ENCODE assay signal across 7 cellular contexts in the genomic region with DNA sequence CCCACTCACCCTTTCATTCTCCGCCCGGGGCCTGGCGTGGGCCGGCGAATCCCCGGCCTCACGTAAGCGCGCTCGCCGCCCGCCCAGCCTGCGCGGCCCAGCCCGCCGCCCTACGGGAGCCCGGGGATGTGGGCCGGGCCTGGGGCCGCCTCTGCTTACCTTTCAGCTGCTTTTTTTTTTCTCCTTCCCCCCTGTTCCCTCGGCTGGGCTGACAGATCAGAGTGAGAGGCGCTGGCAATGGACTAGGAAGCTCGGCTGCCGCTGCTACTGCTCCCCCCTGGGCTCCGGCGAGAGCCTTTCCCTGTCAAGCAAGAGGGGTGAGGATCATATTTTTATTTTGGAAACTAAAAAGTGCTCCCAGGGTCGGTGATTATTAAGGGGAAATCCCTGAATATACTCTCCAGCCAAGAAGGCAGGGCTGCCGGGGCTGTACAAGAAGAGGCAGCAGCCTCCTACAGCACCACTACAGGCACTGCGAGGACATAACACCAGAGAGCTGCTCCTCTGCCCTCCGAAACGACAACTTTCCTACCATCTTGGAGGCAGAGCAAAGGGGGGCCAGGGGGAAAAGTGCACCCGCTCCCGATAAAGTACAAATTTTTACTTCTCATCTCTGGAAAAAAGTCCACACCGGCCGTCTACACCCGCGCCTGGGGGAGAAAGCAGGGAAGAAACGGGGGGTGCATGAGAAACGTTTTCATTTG. TPM values are rescaled to one million over a fixed set of nuclear protein-coding genes. Genes with fewer than 3 reads are reported as not detected.
DNase-seq lines count a peak whose midpoint lies in the region; ATAC-seq, FAIRE-seq and TF ChIP-seq lines count a peak whose summit lies in the region.

A gene with protein sequence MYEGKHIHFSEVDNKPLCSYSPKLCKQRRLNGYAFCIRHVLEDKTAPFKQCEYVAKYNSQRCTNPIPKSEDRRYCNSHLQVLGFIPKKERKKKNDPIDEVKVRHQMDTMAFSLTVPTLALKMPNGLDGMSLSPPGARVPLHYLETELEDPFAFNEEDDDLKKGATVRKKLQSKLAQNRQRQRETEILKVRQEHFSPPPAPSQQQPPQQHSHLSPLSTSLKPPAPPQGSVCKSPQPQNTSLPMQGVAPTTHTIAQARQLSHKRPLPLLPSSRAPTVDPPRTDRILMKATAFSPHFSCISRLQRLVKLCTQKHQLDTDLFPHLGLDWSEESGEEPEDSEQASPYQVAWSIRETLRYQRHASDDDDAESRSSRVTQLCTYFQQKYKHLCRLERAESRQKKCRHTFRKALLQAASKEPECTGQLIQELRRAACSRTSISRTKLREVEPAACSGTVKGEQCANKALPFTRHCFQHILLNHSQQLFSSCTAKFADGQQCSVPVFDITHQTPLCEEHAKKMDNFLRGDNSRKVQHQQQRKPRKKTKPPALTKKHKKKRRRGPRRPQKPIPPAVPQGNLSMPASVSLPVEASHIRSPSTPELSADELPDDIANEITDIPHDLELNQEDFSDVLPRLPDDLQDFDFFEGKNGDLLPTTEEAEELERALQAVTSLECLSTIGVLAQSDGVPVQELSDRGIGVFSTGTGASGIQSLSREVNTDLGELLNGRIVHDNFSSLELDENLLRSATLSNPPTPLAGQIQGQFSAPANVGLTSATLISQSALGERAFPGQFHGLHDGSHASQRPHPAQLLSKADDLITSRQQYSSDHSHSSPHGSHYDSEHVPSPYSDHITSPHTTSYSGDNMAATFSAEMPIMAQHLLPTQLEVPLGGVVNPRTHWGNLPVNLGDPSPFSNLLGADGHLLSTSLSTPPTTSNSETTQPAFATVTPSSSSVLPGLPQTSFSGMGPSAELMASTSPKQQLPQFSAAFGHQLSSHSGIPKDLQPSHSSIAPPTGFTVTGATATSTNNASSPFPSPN (minus strand): TSS at position 433 of the 704 bp plus-strand sequence. CDS start 23,158 bp downstream, outside the sequence.

- H3K27ac Mint-ChIP-seq in T-helper 2 cell treated with Interferon-gamma antibody and Interleukin-4, amounts not matched to agents 5 μg/mL and 100 μg/mL, for 36 hours = peak within 1 kb of the TSS; percentile 99
- peak within 1 kb of the TSS; percentile 98 for H3K27ac Mint-ChIP-seq in astrocyte (ENCODE audit: unreplicated experiment)

- peak within 1 kb of the TSS; percentile 100 for H3K9ac ChIP-seq in astrocyte (ENCODE audit: low read length)

- peaks cover 23% of the 10 kb centered on the region for H3K4me1 Mint-ChIP-seq in T-helper 2 cell treated with Interferon-gamma antibody and Interleukin-4, amounts not matched to agents 5 μg/mL and 100 μg/mL, for 36 hours (ENCODE audit: low read depth)
- H3K4me1 Mint-ChIP-seq in astrocyte (ENCODE audit: low read depth, unreplicated experiment) = no peaks in the 10 kb centered on the region

- H3K9me3 ChIP-seq in astrocyte (ENCODE audit: insufficient read depth, low read depth, low read length) = no peaks in the 10 kb centered on the region

- H3K27me3 Mint-ChIP-seq in T-helper 2 cell treated with Interferon-gamma antibody and Interleukin-4, amounts not matched to agents 5 μg/mL and 100 μg/mL, for 36 hours (ENCODE audit: low read depth) = no peaks in the 10 kb centered on the region
- no peaks in the 10 kb centered on the region for H3K27me3 Mint-ChIP-seq in astrocyte (ENCODE audit: low read depth, unreplicated experiment)

- H3K27ac ChIP-seq in astrocyte (ENCODE audit: low read depth, low read length) = peak within 1 kb of the TSS; percentile 97

- intact Hi-C loops in sciatic nerve (cut with DNase I) = no loop called here

- peak within 1 kb of the TSS; percentile 99 for H3K4me3 Mint-ChIP-seq in T-helper 2 cell treated with Interferon-gamma antibody and Interleukin-4, amounts not matched to agents 5 μg/mL and 100 μg/mL, for 36 hours
- peak within 1 kb of the TSS; percentile 99 for H3K4me3 Mint-ChIP-seq in astrocyte (ENCODE audit: unreplicated experiment)

- DNase-seq in NCI-H146 treated with DMSO at 0.1 percent for 48 hours (lab: John Stamatoyannopoulos, UW; ENCODE audit: unreplicated experiment) = peak; percentile 74
- DNase-seq in T-helper 2 cell treated with Interferon-gamma antibody and Interleukin-4, amounts not matched to agents 5 μg/mL and 100 μg/mL, for 36 hours (ENCODE audit: low spot score) = peak; percentile 81
- DNase-seq in astrocyte (ENCODE audit: low read depth) = peak; percentile 76
- peak in 50 of 51 donors; percentile 11 to 93 (median 62) for DNase-seq in hypothalamus (lab: John Stamatoyannopoulos, UW)
- DNase-seq in sciatic nerve (ENCODE audit: low spot score) = peak; percentile 81

- H3K36me3 Mint-ChIP-seq in T-helper 2 cell treated with Interferon-gamma antibody and Interleukin-4, amounts not matched to agents 5 μg/mL and 100 μg/mL, for 36 hours (ENCODE audit: low read depth) = peaks cover 19% of the 10 kb centered on the region
- H3K36me3 Mint-ChIP-seq in astrocyte (ENCODE audit: low read depth, unreplicated experiment) = peaks cover 3% of the 10 kb centered on the region

- H3K36me3 ChIP-seq in astrocyte (ENCODE audit: insufficient read depth, low read length) = peaks cover 2% of the 10 kb centered on the region

- TF ChIP-seq POLR2A in GM15510 (IDR thresholded peaks at IDR 0.05; ENCODE audit: borderline replicate concordance, extremely low read depth, insufficient read length) = peak; percentile 51

- H3K27me3 ChIP-seq in astrocyte (ENCODE audit: insufficient read depth, low read length) = no peaks in the 10 kb centered on the region

- peak; percentile 89 for ATAC-seq in HG02870 (IDR thresholded peaks at IDR 0.05; ENCODE audit: unreplicated experiment)
- ATAC-seq in sciatic nerve = peak; percentile 93

- H4K20me1 ChIP-seq in astrocyte (ENCODE audit: insufficient read depth, low read length) = peaks cover 9% of the 10 kb centered on the region

- H3K4me1 ChIP-seq in astrocyte (ENCODE audit: insufficient read depth, low read length) = peaks cover 8% of the 10 kb centered on the region

- FAIRE-seq in astrocyte (lab: Jason Lieb, UNC) = no peak

- H3K9me3 Mint-ChIP-seq in T-helper 2 cell treated with Interferon-gamma antibody and Interleukin-4, amounts not matched to agents 5 μg/mL and 100 μg/mL, for 36 hours = no peaks in the 10 kb centered on the region
- H3K9me3 Mint-ChIP-seq in astrocyte (ENCODE audit: unreplicated experiment) = no peaks in the 10 kb centered on the region

- TF ChIP-seq CTCF in astrocyte (IDR thresholded peaks at IDR 0.05; ENCODE audit: insufficient read depth, low read depth, low read length) = peak; percentile 43

- H3K4me2 ChIP-seq in astrocyte (ENCODE audit: low read length) = peak within 1 kb of the TSS; percentile 98

- peaks cover 70% of the 10 kb centered on the region for H3K79me2 ChIP-seq in astrocyte (ENCODE audit: insufficient read depth, low read length)

- H2AFZ ChIP-seq in astrocyte (ENCODE audit: low read depth, low read length) = peak within 1 kb of the TSS; percentile 84

- H3K4me3 ChIP-seq in astrocyte (ENCODE audit: insufficient read depth, low read depth, low read length) = peak within 1 kb of the TSS; percentile 98

RNA-seq across cellular contexts. Expression of the gene that starts here (rescaled TPM):
- total RNA-seq in astrocyte (20.1 and 21.1 TPM in 2 replicates), sciatic nerve (36.3 TPM)

Comparison
In these comparisons a context has a peak if more than half of its experiments do, and no peak if none do; other contexts are left out.
1. Peak in every context shown above with its lines: DNase-seq, ATAC-seq, H3K4me3 ChIP-seq and H3K27ac ChIP-seq.